Comparison of ENCODE assay signal across 30 cellular contexts in the genomic region with DNA sequence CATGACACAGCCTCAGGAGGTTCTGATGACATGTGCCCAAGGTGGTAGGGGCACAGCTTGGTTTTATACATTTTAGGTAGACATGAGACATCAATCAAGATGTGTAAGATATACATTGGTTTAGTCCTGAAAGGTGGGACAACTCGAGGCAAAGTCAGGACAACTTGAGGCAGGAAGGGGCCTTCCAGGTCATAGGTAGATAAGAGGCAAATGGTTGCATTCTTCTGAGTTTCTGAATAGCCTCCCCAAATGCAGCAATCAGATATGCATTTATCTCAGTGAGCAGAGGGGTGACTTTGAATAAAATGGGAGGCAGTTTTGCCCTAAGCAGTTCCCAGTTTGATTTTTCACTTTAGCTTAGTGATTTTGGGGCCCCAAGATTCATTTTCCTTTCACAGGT.
"Had no signal": no experiment of that assay in that cellular context is flagged by ENCODE, and none has a peak within 500 bp of the region (broad histone marks: within the 10 kb centered on the region; RNA-seq: fewer than 3 reads in every experiment).

No MANE protein-coding gene starts in this region.

- H3K79me2 ChIP-seq: hepatocyte had no signal

- H3K36me3 ChIP-seq: colonic mucosa, gastrocnemius medialis, gastroesophageal sphincter had no signal

- H3K4me1 ChIP-seq: colonic mucosa, esophagus muscularis mucosa, esophagus squamous epithelium, foreskin keratinocyte, gastrocnemius medialis, gastroesophageal sphincter, heart left ventricle, heart right ventricle had no signal

- H3K27ac Mint-ChIP-seq: dendritic cell treated with granulocyte-macrophage colony-stimulating factor and Interleukin-4, amounts not matched to agents 40 ng/mL and 50 ng/mL, for 4 days; effector memory CD8-positive, alpha-beta T cell; endodermal cell had no signal

- FAIRE-seq: colon, endometrium, endothelial cell of umbilical vein, frontal cortex had no signal

- ATAC-seq: effector memory CD8-positive, alpha-beta T cell; esophagus mucosa; foreskin keratinocyte; gastrocnemius medialis; gastroesophageal sphincter; heart left ventricle; heart right ventricle had no signal

- H3K4me1 Mint-ChIP-seq: endodermal cell had no signal

- H2AFZ ChIP-seq: hepatocyte had no signal

- H3K27ac ChIP-seq: colonic mucosa, coronary artery, dorsolateral prefrontal cortex, epithelial cell of prostate, esophagus muscularis mucosa, esophagus squamous epithelium, foreskin keratinocyte, gastrocnemius medialis, gastroesophageal sphincter, heart left ventricle, heart right ventricle, hepatocyte had no signal

- H3K4me3 Mint-ChIP-seq: dendritic cell treated with granulocyte-macrophage colony-stimulating factor and Interleukin-4, amounts not matched to agents 40 ng/mL and 50 ng/mL, for 4 days; effector memory CD8-positive, alpha-beta T cell; endodermal cell had no signal

- H3K4me3 ChIP-seq: colonic mucosa, coronary artery, dorsolateral prefrontal cortex, esophagus muscularis mucosa, esophagus squamous epithelium, gastrocnemius medialis, gastroesophageal sphincter, heart left ventricle, heart right ventricle, hepatocyte had no signal

- DNase-seq: colonic mucosa; cortex of kidney; dermis blood vessel endothelial cell; dorsolateral prefrontal cortex; effector CD4-positive, alpha-beta T cell; effector CD8-positive, alpha-beta T cell; effector memory CD4-positive, alpha-beta T cell; effector memory CD8-positive, alpha-beta T cell; endodermal cell; erythroblast; esophagus squamous epithelium; foreskin fibroblast; foreskin keratinocyte; foreskin melanocyte; gastrocnemius medialis; glutamatergic neuron; head of caudate nucleus; heart left ventricle; heart right ventricle had no signal

- H3K4me2 ChIP-seq: hepatocyte had no signal

- H3K27me3 ChIP-seq: colonic mucosa, dorsolateral prefrontal cortex, esophagus muscularis mucosa, esophagus squamous epithelium, foreskin keratinocyte, gastrocnemius medialis, heart left ventricle, heart right ventricle, hepatocyte had no signal

- H3K9me3 ChIP-seq: colonic mucosa, gastrocnemius medialis had no signal
